In the genomic region with DNA sequence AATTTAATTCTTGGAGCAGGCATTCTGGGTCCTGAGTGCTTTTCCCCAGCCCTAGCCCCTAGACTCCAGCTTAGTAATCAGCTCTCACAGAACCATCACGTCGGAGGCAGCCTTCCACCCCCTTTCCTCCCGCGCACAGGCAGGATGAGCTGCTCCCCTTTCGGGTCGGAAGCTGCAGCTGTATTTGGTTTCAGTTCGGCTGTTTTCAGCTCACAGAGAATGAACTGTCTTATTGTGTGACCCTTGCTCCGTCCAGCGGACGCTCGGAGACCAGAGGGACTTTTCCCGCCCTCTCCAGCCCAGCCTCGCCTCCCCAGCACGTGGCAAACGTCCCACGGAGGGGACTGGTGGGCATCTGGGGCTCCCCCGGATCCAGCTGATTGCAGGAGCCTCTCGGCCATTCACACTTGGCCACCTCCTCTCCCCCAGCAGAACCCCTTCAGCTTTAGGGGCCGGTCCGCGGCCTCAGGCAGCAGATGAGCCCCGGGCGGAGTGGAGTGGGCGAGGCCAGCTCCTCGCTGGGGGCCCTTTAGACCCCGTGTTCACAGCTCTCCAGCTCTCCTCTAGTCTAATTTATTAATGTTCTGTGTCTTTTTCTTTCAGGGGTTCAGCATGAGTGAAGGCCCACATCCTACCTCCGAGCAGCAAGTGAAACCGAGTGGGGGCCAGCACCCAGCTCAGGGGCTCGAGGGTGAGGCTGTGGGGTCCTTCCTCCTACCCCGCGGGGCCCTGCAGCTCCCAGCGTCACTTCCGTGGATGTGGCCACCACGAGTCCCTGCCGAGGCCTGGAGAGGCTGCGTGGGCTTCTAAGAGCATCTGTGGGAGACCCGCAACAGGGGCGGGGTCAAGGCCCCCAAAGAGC, we compare ENCODE assay signal across 8 cellular contexts. TPM values are rescaled to one million over a fixed set of nuclear protein-coding genes. Genes with fewer than 3 reads are reported as not detected.
DNase-seq lines count a peak whose midpoint lies in the region; ATAC-seq and TF ChIP-seq lines count a peak whose summit lies in the region.

No MANE protein-coding gene starts in this region.

- ATAC-seq in left cardiac atrium, result no peak
- no peak for ATAC-seq in esophagus mucosa

- H3K4me3 ChIP-seq in WI38 (ENCODE audit: low read depth, low read length), result peak overlapping the region; percentile 31

- intact Hi-C loops in left cardiac atrium (cut with DNase I), result no loop called here

- DNase-seq in GM19238 (ENCODE audit: insufficient read length, low spot score) (peak; percentile 61), left cardiac atrium (peak; percentile 18), mucosa of gallbladder (ENCODE audit: low spot score) (no peak), dermis blood vessel endothelial cell (no peak)
- DNase-seq in stimulated activated CD4-positive, alpha-beta T cell treated with anti-CD3 and anti-CD28 coated beads, Interleukin-15, amount 100 ng/mL, for 24 hours, result peak; percentile 57
- no peak for DNase-seq in effector CD8-positive, alpha-beta T cell (lab: John Stamatoyannopoulos, UW)

- no peak for TF ChIP-seq CTCF in WI38 (IDR thresholded peaks at IDR 0.05; ENCODE audit: low read depth, low read length)

RNA-seq across cellular contexts. Expression of a gene that starts 0.9 kb away (rescaled TPM):
- 1 to 10 TPM in 1 of 2 donors, under 1 TPM in 1; 0.32 to 1.4 TPM for total RNA-seq in left cardiac atrium
- total RNA-seq in mucosa of gallbladder, result not detected
- not detected in 2 replicates for total RNA-seq in dermis blood vessel endothelial cell
- not detected for total RNA-seq in esophagus mucosa

RNA-seq across cellular contexts. Expression of a gene that starts 11.7 kb away (rescaled TPM):
- not detected for total RNA-seq in left cardiac atrium
- total RNA-seq in mucosa of gallbladder, result not detected
- total RNA-seq in dermis blood vessel endothelial cell, result 0.05 TPM in 1 of 2 replicates, not detected in the other
- total RNA-seq in esophagus mucosa, result not detected

RNA-seq across cellular contexts. Expression of a gene that starts 37.1 kb away (rescaled TPM):
- total RNA-seq in left cardiac atrium (10 to 100 TPM in 1 of 2 donors, 1 to 10 TPM in 1; 6.6 to 12.6 TPM), mucosa of gallbladder (8.5 TPM), dermis blood vessel endothelial cell (3.6 and 7.5 TPM in 2 replicates), esophagus mucosa (6.3 TPM)

RNA-seq across cellular contexts. Expression of a gene that starts 47.4 kb away (rescaled TPM):
- total RNA-seq in left cardiac atrium, result 10 to 100 TPM; 14.3 to 16.3 TPM
- 55.1 TPM for total RNA-seq in mucosa of gallbladder
- total RNA-seq in dermis blood vessel endothelial cell, result 13.1 and 22.0 TPM in 2 replicates
- total RNA-seq in esophagus mucosa, result 9.8 TPM

RNA-seq across cellular contexts. Expression of a gene that starts 47.7 kb away (rescaled TPM):
- 10 to 100 TPM; 27.2 to 32.0 TPM for total RNA-seq in left cardiac atrium
- 45.6 TPM for total RNA-seq in mucosa of gallbladder
- total RNA-seq in dermis blood vessel endothelial cell, result 35.1 and 44.0 TPM in 2 replicates
- total RNA-seq in esophagus mucosa, result 20.7 TPM

Comparison
In these comparisons a context has a peak if more than half of its experiments do, and no peak if none do; other contexts are left out.
1. DNase-seq: peak in GM19238 (single experiment), left cardiac atrium (single experiment) and stimulated activated CD4-positive, alpha-beta T cell treated with anti-CD3 and anti-CD28 coated beads, Interleukin-15, amount 100 ng/mL, for 24 hours (single experiment); none in mucosa of gallbladder (single experiment), effector CD8-positive, alpha-beta T cell (single experiment) and dermis blood vessel endothelial cell (single experiment).